Comparison of ENCODE assay signal across 35 cellular contexts in genomic region chr5:134258896-134259295, GRCh38.
"Had no signal": no experiment of that assay in that cellular context is flagged by ENCODE, and none has a peak within 500 bp of the region (broad histone marks: within the 10 kb centered on the region; RNA-seq: fewer than 3 reads in every experiment).

No MANE protein-coding gene starts in this region.

- H3K4me3 Mint-ChIP-seq: activated B cell treated with CpG ODN at 0.5 μM for 24 hours; activated CD4-positive, alpha-beta memory T cell treated with anti-CD3 and anti-CD28 coated beads for 36 hours; activated CD8-positive, alpha-beta memory T cell treated with anti-CD3 and anti-CD28 coated beads, Interleukin-2, amount 10 ng/mL, durations not matched to agents 7 days and 5 days; activated CD8-positive, alpha-beta T cell treated with anti-CD3 and anti-CD28 coated beads, Interleukin-2, amount 10 ng/mL, durations not matched to agents 7 days and 5 days; activated naive CD4-positive, alpha-beta T cell treated with anti-CD3 and anti-CD28 coated beads for 36 hours; activated naive CD4-positive, alpha-beta T cell treated with anti-CD3 and anti-CD28 coated beads, Interleukin-2, amount 50 U/mL, for 24 hours; activated naive CD8-positive, alpha-beta T cell treated with anti-CD3 and anti-CD28 coated beads for 36 hours; activated naive CD8-positive, alpha-beta T cell treated with anti-CD3 and anti-CD28 coated beads, Interleukin-2, amount 50 U/mL, for 24 hours; activated T-helper 1 cell treated with anti-CD3 and anti-CD28 coated beads, Interleukin-12 subunit alpha, Interleukin-12 subunit beta, Interleukin-2, Interleukin-4 antibody, amounts not matched to agents 30 ng/mL and 10 ng/mL and 1 ng/mL, durations not matched to agents 14 hours and 24 hours and 36 hours; brain; central memory CD8-positive, alpha-beta T cell; effector memory CD8-positive, alpha-beta T cell; T-helper 17 cell; T-helper 2 cell treated with Interferon-gamma antibody and Interleukin-4, amounts not matched to agents 5 μg/mL and 100 μg/mL, for 36 hours had no signal

- H3K27ac Mint-ChIP-seq: activated B cell treated with CpG ODN at 0.5 μM for 24 hours; activated CD4-positive, alpha-beta memory T cell treated with anti-CD3 and anti-CD28 coated beads for 36 hours; activated CD8-positive, alpha-beta memory T cell treated with anti-CD3 and anti-CD28 coated beads, Interleukin-2, amount 10 ng/mL, durations not matched to agents 7 days and 5 days; activated CD8-positive, alpha-beta T cell treated with anti-CD3 and anti-CD28 coated beads, Interleukin-2, amount 10 ng/mL, durations not matched to agents 7 days and 5 days; activated naive CD4-positive, alpha-beta T cell treated with anti-CD3 and anti-CD28 coated beads for 36 hours; activated naive CD4-positive, alpha-beta T cell treated with anti-CD3 and anti-CD28 coated beads, Interleukin-2, amount 50 U/mL, for 24 hours; activated naive CD8-positive, alpha-beta T cell treated with anti-CD3 and anti-CD28 coated beads for 36 hours; activated naive CD8-positive, alpha-beta T cell treated with anti-CD3 and anti-CD28 coated beads, Interleukin-2, amount 50 U/mL, for 24 hours; activated T-helper 1 cell treated with anti-CD3 and anti-CD28 coated beads, Interleukin-12 subunit alpha, Interleukin-12 subunit beta, Interleukin-2, Interleukin-4 antibody, amounts not matched to agents 30 ng/mL and 10 ng/mL and 1 ng/mL, durations not matched to agents 14 hours and 24 hours and 36 hours; activated T-helper 2 cell treated with anti-CD3 and anti-CD28 coated beads, Interferon-gamma antibody, Interleukin-2, Interleukin-4, amounts not matched to agents 10 μg/mL and 5 μg/mL and 100 μg/mL, durations not matched to agents 14 hours and 24 hours and 36 hours; brain; T-helper 17 cell; T-helper 2 cell treated with Interferon-gamma antibody and Interleukin-4, amounts not matched to agents 5 μg/mL and 100 μg/mL, for 36 hours had no signal

- H3K27me3 ChIP-seq: adrenal gland, ascending aorta, breast epithelium, esophagus squamous epithelium, heart left ventricle had no signal

- H3K36me3 ChIP-seq: adrenal gland, ascending aorta, breast epithelium, esophagus squamous epithelium, heart left ventricle, WERI-Rb-1 had no signal

- H3K4me3 ChIP-seq: adrenal gland, ascending aorta, breast epithelium, esophagus squamous epithelium, heart left ventricle had no signal

- H3K4me1 ChIP-seq: adrenal gland, ascending aorta, breast epithelium had no signal

- H3K9me3 Mint-ChIP-seq: activated naive CD4-positive, alpha-beta T cell treated with anti-CD3 and anti-CD28 coated beads, Interleukin-2, amount 50 U/mL, for 24 hours had no signal

- DNase-seq: activated B cell treated with CpG ODN at 0.5 μM for 24 hours; activated CD4-positive, alpha-beta memory T cell treated with anti-CD3 and anti-CD28 coated beads for 36 hours; activated CD4-positive, alpha-beta T cell treated with anti-CD3 and anti-CD28 coated beads for 48 hours; activated CD8-positive, alpha-beta memory T cell treated with anti-CD3 and anti-CD28 coated beads, Interleukin-2, amount 10 ng/mL, durations not matched to agents 7 days and 5 days; activated CD8-positive, alpha-beta memory T cell treated with anti-CD3 and anti-CD28 coated beads, Interleukin-2, amount 50 U/mL, for 4 hours; activated CD8-positive, alpha-beta T cell treated with anti-CD3 and anti-CD28 coated beads, Interleukin-2, amount 10 ng/mL, durations not matched to agents 7 days and 5 days; activated effector memory CD4-positive, alpha-beta T cell treated with anti-CD3 and anti-CD28 coated beads, Interleukin-2, amount 50 U/mL, for 16 hours; activated naive CD4-positive, alpha-beta T cell treated with anti-CD3 and anti-CD28 coated beads for 36 hours; activated naive CD8-positive, alpha-beta T cell treated with anti-CD3 and anti-CD28 coated beads for 36 hours; activated naive CD8-positive, alpha-beta T cell treated with anti-CD3 and anti-CD28 coated beads, Interleukin-2, amount 50 U/mL, for 24 hours; activated T-cell treated with anti-CD3 and anti-CD28 coated beads, Interleukin-2, amount 50 U/mL, for 1 hour; activated T-cell treated with anti-CD3 and anti-CD28 coated beads, Interleukin-2, amount 50 U/mL, for 48 hours; adrenal gland; cortex of kidney; dermis blood vessel endothelial cell; effector CD4-positive, alpha-beta T cell; effector memory CD8-positive, alpha-beta T cell; erythroblast; esophagus squamous epithelium; foreskin fibroblast; glutamatergic neuron; heart left ventricle; hypothalamus; T-helper 1 cell; T-helper 17 cell; T1000; WERI-Rb-1 had no signal

- H3K27ac ChIP-seq: adrenal gland, ascending aorta, breast epithelium, esophagus squamous epithelium, heart left ventricle, WERI-Rb-1 had no signal

- H3K36me3 Mint-ChIP-seq: activated CD8-positive, alpha-beta memory T cell treated with anti-CD3 and anti-CD28 coated beads, Interleukin-2, amount 10 ng/mL, durations not matched to agents 7 days and 5 days; activated naive CD8-positive, alpha-beta T cell treated with anti-CD3 and anti-CD28 coated beads for 36 hours had no signal

- H3K9me3 ChIP-seq: adrenal gland had no signal

- H3K4me1 Mint-ChIP-seq: activated B cell treated with CpG ODN at 0.5 μM for 24 hours; activated CD8-positive, alpha-beta memory T cell treated with anti-CD3 and anti-CD28 coated beads, Interleukin-2, amount 10 ng/mL, durations not matched to agents 7 days and 5 days; activated naive CD4-positive, alpha-beta T cell treated with anti-CD3 and anti-CD28 coated beads, Interleukin-2, amount 50 U/mL, for 24 hours; brain; central memory CD8-positive, alpha-beta T cell; T-helper 17 cell had no signal

- H3K27me3 Mint-ChIP-seq: activated naive CD4-positive, alpha-beta T cell treated with anti-CD3 and anti-CD28 coated beads, Interleukin-2, amount 50 U/mL, for 24 hours; activated naive CD8-positive, alpha-beta T cell treated with anti-CD3 and anti-CD28 coated beads for 36 hours had no signal
